Comparison of ENCODE assay signal across 1 cellular context in the genomic region with DNA sequence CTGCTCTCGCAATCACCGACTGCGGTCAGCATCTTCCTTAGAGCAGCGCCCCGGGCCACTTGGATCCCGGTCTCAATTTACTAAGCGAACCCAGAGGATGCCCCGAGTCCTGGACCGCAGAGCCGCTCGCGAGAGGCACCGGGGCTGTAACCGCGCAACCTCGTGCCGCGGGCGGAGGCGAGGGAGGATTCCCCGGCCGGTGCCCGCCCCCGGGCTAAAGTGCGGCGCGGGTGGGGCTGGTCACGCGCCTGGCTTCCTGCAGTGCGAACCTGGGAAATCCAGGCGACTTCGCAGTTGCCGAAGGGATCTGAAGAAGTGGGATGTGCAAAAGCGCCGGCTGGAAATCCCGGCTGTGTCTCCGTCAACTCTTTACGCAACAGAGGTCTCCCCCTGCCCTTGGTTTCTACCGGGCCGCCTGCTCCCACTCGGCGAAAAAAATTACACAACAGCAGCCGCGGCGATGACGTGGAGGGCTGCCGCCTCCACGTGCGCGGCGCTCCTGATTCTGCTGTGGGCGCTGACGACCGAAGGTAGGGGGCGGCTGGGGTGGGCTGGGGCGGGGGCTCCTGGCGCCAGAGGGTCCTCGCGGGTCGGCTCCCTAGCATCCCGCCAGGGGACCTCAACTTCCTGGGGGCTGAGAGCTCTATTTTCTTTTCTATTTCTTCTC.
TF ChIP-seq lines count a peak whose summit lies in the region.

A gene with protein sequence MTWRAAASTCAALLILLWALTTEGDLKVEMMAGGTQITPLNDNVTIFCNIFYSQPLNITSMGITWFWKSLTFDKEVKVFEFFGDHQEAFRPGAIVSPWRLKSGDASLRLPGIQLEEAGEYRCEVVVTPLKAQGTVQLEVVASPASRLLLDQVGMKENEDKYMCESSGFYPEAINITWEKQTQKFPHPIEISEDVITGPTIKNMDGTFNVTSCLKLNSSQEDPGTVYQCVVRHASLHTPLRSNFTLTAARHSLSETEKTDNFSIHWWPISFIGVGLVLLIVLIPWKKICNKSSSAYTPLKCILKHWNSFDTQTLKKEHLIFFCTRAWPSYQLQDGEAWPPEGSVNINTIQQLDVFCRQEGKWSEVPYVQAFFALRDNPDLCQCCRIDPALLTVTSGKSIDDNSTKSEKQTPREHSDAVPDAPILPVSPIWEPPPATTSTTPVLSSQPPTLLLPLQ (plus strand): TSS at position 291 of the 667 bp plus-strand sequence. CDS start 170 bp downstream, at position 461.

TF ChIP-seq in K562, 482 proteins besides CTCF, POLR2A, EP300 and RAD21 (continued from another document and continues in another):
- TF ChIP-seq, protein P1, sequence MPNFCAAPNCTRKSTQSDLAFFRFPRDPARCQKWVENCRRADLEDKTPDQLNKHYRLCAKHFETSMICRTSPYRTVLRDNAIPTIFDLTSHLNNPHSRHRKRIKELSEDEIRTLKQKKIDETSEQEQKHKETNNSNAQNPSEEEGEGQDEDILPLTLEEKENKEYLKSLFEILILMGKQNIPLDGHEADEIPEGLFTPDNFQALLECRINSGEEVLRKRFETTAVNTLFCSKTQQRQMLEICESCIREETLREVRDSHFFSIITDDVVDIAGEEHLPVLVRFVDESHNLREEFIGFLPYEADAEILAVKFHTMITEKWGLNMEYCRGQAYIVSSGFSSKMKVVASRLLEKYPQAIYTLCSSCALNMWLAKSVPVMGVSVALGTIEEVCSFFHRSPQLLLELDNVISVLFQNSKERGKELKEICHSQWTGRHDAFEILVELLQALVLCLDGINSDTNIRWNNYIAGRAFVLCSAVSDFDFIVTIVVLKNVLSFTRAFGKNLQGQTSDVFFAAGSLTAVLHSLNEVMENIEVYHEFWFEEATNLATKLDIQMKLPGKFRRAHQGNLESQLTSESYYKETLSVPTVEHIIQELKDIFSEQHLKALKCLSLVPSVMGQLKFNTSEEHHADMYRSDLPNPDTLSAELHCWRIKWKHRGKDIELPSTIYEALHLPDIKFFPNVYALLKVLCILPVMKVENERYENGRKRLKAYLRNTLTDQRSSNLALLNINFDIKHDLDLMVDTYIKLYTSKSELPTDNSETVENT (CRISPR knock-in tag; IDR thresholded peaks at IDR 0.05) = no peak
- TF ChIP-seq, protein P2, sequence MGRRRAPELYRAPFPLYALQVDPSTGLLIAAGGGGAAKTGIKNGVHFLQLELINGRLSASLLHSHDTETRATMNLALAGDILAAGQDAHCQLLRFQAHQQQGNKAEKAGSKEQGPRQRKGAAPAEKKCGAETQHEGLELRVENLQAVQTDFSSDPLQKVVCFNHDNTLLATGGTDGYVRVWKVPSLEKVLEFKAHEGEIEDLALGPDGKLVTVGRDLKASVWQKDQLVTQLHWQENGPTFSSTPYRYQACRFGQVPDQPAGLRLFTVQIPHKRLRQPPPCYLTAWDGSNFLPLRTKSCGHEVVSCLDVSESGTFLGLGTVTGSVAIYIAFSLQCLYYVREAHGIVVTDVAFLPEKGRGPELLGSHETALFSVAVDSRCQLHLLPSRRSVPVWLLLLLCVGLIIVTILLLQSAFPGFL (CRISPR knock-in tag; IDR thresholded peaks at IDR 0.05) = no peak
- TF ChIP-seq FOXA3 (CRISPR knock-in tag; conservative IDR thresholded peaks at IDR 0.05 in 1 of 2, IDR thresholded peaks at IDR 0.05 in 1 of 2) (no peak), ZNF311 (CRISPR knock-in tag; IDR thresholded peaks at IDR 0.05) (no peak), YY1 (IDR thresholded peaks at IDR 0.05; ENCODE audit: borderline replicate concordance in 1 of 3, control insufficient read depth in 1 of 3, extremely low read depth in 1 of 3, insufficient read depth in 3 of 3, insufficient read length in 1 of 3, insufficient replicate concordance in 2 of 3, low read depth in 1 of 3, low read length in 2 of 3) (peak in 1 of 3 experiments; percentile 5), ETV1 (tag; conservative IDR thresholded peaks at IDR 0.05; ENCODE audit: low read depth) (peak; percentile 66), SAP30 (IDR thresholded peaks at IDR 0.05; ENCODE audit: borderline replicate concordance, insufficient read depth, low read depth, low read length, poor library complexity, severe bottlenecking) (peak; percentile 13), ZNF707 (CRISPR knock-in tag; conservative IDR thresholded peaks at IDR 0.05) (no peak), NR4A1 (CRISPR knock-in tag; IDR thresholded peaks at IDR 0.05) (no peak), NR4A1 (tag; IDR thresholded peaks at IDR 0.05) (peak; percentile 32; the same call in 1 of the 2 replicates), MAZ (CRISPR knock-in tag; conservative IDR thresholded peaks at IDR 0.05 in 1 of 2, IDR thresholded peaks at IDR 0.05 in 1 of 2) (peak; percentile 70 to 81), ZSCAN29 (IDR thresholded peaks at IDR 0.05) (no peak), SIN3A (IDR thresholded peaks at IDR 0.05; ENCODE audit: borderline replicate concordance in 2 of 2, control insufficient read depth in 1 of 2, low read depth in 2 of 2, low read length in 2 of 2) (peak in 1 of 2 experiments; percentile 40; a peak in 1 of 4 replicates), ZNF175 (CRISPR knock-in tag; IDR thresholded peaks at IDR 0.05; ENCODE audit: low read depth) (0 out of 2 replicates have a peak, but pooled peaks have one; percentile 2), CSDE1 (IDR thresholded peaks at IDR 0.05) (no peak), HOXB6 (CRISPR knock-in tag; IDR thresholded peaks at IDR 0.05; ENCODE audit: borderline replicate concordance) (no peak), ZNF57 (CRISPR knock-in tag; IDR thresholded peaks at IDR 0.05) (no peak)
- TF ChIP-seq, protein P3, sequence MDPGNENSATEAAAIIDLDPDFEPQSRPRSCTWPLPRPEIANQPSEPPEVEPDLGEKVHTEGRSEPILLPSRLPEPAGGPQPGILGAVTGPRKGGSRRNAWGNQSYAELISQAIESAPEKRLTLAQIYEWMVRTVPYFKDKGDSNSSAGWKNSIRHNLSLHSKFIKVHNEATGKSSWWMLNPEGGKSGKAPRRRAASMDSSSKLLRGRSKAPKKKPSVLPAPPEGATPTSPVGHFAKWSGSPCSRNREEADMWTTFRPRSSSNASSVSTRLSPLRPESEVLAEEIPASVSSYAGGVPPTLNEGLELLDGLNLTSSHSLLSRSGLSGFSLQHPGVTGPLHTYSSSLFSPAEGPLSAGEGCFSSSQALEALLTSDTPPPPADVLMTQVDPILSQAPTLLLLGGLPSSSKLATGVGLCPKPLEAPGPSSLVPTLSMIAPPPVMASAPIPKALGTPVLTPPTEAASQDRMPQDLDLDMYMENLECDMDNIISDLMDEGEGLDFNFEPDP (CRISPR knock-in tag; IDR thresholded peaks at IDR 0.05) = no peak
- TF ChIP-seq, protein P4, sequence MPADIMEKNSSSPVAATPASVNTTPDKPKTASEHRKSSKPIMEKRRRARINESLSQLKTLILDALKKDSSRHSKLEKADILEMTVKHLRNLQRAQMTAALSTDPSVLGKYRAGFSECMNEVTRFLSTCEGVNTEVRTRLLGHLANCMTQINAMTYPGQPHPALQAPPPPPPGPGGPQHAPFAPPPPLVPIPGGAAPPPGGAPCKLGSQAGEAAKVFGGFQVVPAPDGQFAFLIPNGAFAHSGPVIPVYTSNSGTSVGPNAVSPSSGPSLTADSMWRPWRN (IDR thresholded peaks at IDR 0.05; ENCODE audit: low read depth) = peak; percentile 90
- TF ChIP-seq, protein P5, sequence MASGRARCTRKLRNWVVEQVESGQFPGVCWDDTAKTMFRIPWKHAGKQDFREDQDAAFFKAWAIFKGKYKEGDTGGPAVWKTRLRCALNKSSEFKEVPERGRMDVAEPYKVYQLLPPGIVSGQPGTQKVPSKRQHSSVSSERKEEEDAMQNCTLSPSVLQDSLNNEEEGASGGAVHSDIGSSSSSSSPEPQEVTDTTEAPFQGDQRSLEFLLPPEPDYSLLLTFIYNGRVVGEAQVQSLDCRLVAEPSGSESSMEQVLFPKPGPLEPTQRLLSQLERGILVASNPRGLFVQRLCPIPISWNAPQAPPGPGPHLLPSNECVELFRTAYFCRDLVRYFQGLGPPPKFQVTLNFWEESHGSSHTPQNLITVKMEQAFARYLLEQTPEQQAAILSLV (tag; IDR thresholded peaks at IDR 0.05) = no peak
- TF ChIP-seq, protein P6, sequence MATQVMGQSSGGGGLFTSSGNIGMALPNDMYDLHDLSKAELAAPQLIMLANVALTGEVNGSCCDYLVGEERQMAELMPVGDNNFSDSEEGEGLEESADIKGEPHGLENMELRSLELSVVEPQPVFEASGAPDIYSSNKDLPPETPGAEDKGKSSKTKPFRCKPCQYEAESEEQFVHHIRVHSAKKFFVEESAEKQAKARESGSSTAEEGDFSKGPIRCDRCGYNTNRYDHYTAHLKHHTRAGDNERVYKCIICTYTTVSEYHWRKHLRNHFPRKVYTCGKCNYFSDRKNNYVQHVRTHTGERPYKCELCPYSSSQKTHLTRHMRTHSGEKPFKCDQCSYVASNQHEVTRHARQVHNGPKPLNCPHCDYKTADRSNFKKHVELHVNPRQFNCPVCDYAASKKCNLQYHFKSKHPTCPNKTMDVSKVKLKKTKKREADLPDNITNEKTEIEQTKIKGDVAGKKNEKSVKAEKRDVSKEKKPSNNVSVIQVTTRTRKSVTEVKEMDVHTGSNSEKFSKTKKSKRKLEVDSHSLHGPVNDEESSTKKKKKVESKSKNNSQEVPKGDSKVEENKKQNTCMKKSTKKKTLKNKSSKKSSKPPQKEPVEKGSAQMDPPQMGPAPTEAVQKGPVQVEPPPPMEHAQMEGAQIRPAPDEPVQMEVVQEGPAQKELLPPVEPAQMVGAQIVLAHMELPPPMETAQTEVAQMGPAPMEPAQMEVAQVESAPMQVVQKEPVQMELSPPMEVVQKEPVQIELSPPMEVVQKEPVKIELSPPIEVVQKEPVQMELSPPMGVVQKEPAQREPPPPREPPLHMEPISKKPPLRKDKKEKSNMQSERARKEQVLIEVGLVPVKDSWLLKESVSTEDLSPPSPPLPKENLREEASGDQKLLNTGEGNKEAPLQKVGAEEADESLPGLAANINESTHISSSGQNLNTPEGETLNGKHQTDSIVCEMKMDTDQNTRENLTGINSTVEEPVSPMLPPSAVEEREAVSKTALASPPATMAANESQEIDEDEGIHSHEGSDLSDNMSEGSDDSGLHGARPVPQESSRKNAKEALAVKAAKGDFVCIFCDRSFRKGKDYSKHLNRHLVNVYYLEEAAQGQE (CRISPR knock-in tag; IDR thresholded peaks at IDR 0.05; ENCODE audit: low read depth) = no peak
- TF ChIP-seq, protein P7, sequence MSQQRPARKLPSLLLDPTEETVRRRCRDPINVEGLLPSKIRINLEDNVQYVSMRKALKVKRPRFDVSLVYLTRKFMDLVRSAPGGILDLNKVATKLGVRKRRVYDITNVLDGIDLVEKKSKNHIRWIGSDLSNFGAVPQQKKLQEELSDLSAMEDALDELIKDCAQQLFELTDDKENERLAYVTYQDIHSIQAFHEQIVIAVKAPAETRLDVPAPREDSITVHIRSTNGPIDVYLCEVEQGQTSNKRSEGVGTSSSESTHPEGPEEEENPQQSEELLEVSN (IDR thresholded peaks at IDR 0.05; ENCODE audit: borderline replicate concordance in 1 of 2, extremely low read depth in 1 of 2, insufficient read depth in 1 of 2, insufficient read length in 1 of 2, low read depth in 1 of 2, low read length in 1 of 2, poor library complexity in 1 of 2, severe bottlenecking in 1 of 2) = peak; percentile 84 to 97
